ENCODE assay signal across 5 cellular contexts in genomic region chr10:30628576-30628975, GRCh38. TPM values are rescaled to one million over a fixed set of nuclear protein-coding genes. Genes with fewer than 3 reads are reported as not detected.
"Had no signal": no experiment of that assay in that cellular context is flagged by ENCODE, and none has a peak within 500 bp of the region (broad histone marks: within the 10 kb centered on the region; RNA-seq: fewer than 3 reads in every experiment).

No MANE protein-coding gene starts in this region.

RNA-seq across cellular contexts. Expression of gene LYZL2, which starts 1.0 kb away (rescaled TPM):
- total RNA-seq: HT-29, HT1080, IMR-90, K562 had no signal
- polyA plus RNA-seq: IgD-negative memory B cell, IMR-90, K562 had no signal
